In genomic region chr22:22164541-22165272, GRCh38 we compare ENCODE assay signal across 17 cellular contexts.
DNase-seq lines count a peak whose midpoint lies in the region; ATAC-seq and TF ChIP-seq lines count a peak whose summit lies in the region.
"Had no signal": no experiment of that assay in that cellular context is flagged by ENCODE, and none has a peak within 500 bp of the region (broad histone marks: within the 10 kb centered on the region; RNA-seq: fewer than 3 reads in every experiment).

No MANE protein-coding gene starts in this region.

- TF ChIP-seq CTCF in Loucy (conservative IDR thresholded peaks at IDR 0.05; ENCODE audit: low read length) (peak; percentile 48), WTC11 (IDR thresholded peaks at IDR 0.05) (no peak), neural progenitor cell (IDR thresholded peaks at IDR 0.05) (peak; percentile 13)

- POLR2A ChIA-PET in WTC11 (lab: Charles Lee) = no interaction called here

- H3K79me2 ChIP-seq in Loucy (ENCODE audit: insufficient read depth, low read length) = no peaks in the 10 kb centered on the region
- no peaks in the 10 kb centered on the region for H3K79me2 ChIP-seq in neural progenitor cell (ENCODE audit: low read depth)

- no peak overlapping the region for H3K4me3 ChIP-seq in Loucy (ENCODE audit: low read length, poor library complexity, severe bottlenecking)
- no peak overlapping the region for H3K4me3 ChIP-seq in neural progenitor cell
- H3K4me3 ChIP-seq: GM12878 had no signal

- H3K27ac Mint-ChIP-seq in WTC11 (no peak overlapping the region), neural progenitor cell (no peak overlapping the region)

- H4K20me1 ChIP-seq in Loucy (ENCODE audit: insufficient read depth, low read length, poor library complexity, severe bottlenecking) (no peaks in the 10 kb centered on the region), neural progenitor cell (ENCODE audit: low read depth) (no peaks in the 10 kb centered on the region)

- H3K4me1 Mint-ChIP-seq in WTC11 = 0 out of 2 replicates have a peak, but pooled peaks cover 3% of the 10 kb centered on the region
- peaks cover 2% of the 10 kb centered on the region for H3K4me1 Mint-ChIP-seq in neural progenitor cell

- no peaks in the 10 kb centered on the region for H3K9me2 ChIP-seq in Loucy (replicated peaks; ENCODE audit: low read depth, low read length)

- H3K9ac ChIP-seq in Loucy (ENCODE audit: low read depth, low read length, poor library complexity, severe bottlenecking) = no peak overlapping the region
- H3K9ac ChIP-seq in neural progenitor cell = no peak overlapping the region

- peaks cover 98% of the 10 kb centered on the region for H3K27me3 Mint-ChIP-seq in WTC11 (ENCODE audit: low read depth)
- H3K27me3 Mint-ChIP-seq in neural progenitor cell (ENCODE audit: insufficient read depth, low read depth) = peaks cover 24% of the 10 kb centered on the region

- H3K4me3 Mint-ChIP-seq in WTC11 (no peak overlapping the region), neural progenitor cell (no peak overlapping the region)

- H3F3A ChIP-seq in Loucy (ENCODE audit: low read depth) (peaks cover 11% of the 10 kb centered on the region; the same call in 1 of the 2 replicates), neural progenitor cell (ENCODE audit: low read depth) (no peaks in the 10 kb centered on the region)

- H3K4me1 ChIP-seq in Loucy (ENCODE audit: insufficient read depth, low read length, poor library complexity, severe bottlenecking) = peaks cover 36% of the 10 kb centered on the region
- no peaks in the 10 kb centered on the region for H3K4me1 ChIP-seq in neural progenitor cell

- no peaks in the 10 kb centered on the region for H3K9me3 ChIP-seq in Loucy (ENCODE audit: insufficient read depth, low read depth, low read length)
- H3K9me3 ChIP-seq in neural progenitor cell (ENCODE audit: low read depth) = no peaks in the 10 kb centered on the region
- H3K9me3 ChIP-seq: neutrophil had no signal

- H3K36me3 ChIP-seq in Loucy (ENCODE audit: insufficient read depth, low read length) = peaks cover 14% of the 10 kb centered on the region; the same call in 1 of the 2 replicates
- H3K36me3 ChIP-seq in neural progenitor cell = no peaks in the 10 kb centered on the region
- H3K36me3 ChIP-seq: neutrophil had no signal

- H3K27me3 ChIP-seq in Loucy (ENCODE audit: insufficient read depth, low read length, poor library complexity, severe bottlenecking) = no peaks in the 10 kb centered on the region
- H3K27me3 ChIP-seq in neural progenitor cell = peaks cover 92% of the 10 kb centered on the region
- H3K27me3 ChIP-seq: neutrophil had no signal

- DNase-seq in GM03348 (ENCODE audit: low spot score) = peak; percentile 32
- no peak for DNase-seq in WTC11 (ENCODE audit: low spot score)
- DNase-seq in neural progenitor cell (ENCODE audit: low spot score) = peak; percentile 19
- no peak for DNase-seq in inferior parietal cortex (ENCODE audit: extremely low spot score)
- DNase-seq: anterior cingulate cortex, NCI-H510A treated with DMSO at 0.1 percent for 48 hours, SW 1271 had no signal

- H2AFZ ChIP-seq in Loucy (ENCODE audit: low read length) (no peak overlapping the region), neural progenitor cell (replicated peaks) (no peak overlapping the region)

- H3K9me3 Mint-ChIP-seq in WTC11 (peaks cover 4% of the 10 kb centered on the region; the same call in 1 of the 2 replicates), neural progenitor cell (no peaks in the 10 kb centered on the region)

- ATAC-seq in WTC11 (peak; percentile 50; the same call in 1 of the 2 replicates), GM21717 (IDR thresholded peaks at IDR 0.05; ENCODE audit: unreplicated experiment) (no peak)
- no peak for ATAC-seq in activated CD4-positive, CD25-positive, alpha-beta regulatory T cell treated with anti-CD3 and anti-CD28 coated beads, Interleukin-2, amount 50 U/mL, for 24 hours
- ATAC-seq: GM12878, Panc1, sciatic nerve had no signal

- no peak overlapping the region for H3K27ac ChIP-seq in neural progenitor cell
- H3K27ac ChIP-seq: C4-2B, epithelial cell of prostate, neutrophil, VCaP had no signal

- CTCF ChIA-PET in WTC11 (lab: Charles Lee) = interaction anchor here (1.3 kb wide), 2 partner anchors 22 to 31 kb away, joined by 3 to 5 read pairs; no protein-coding TSS in a partner anchor

- H3K36me3 Mint-ChIP-seq in WTC11 (no peaks in the 10 kb centered on the region), neural progenitor cell (no peaks in the 10 kb centered on the region)

- H3K4me2 ChIP-seq in Loucy (ENCODE audit: low read depth, low read length, poor library complexity, severe bottlenecking) = no peak overlapping the region
- no peak overlapping the region for H3K4me2 ChIP-seq in neural progenitor cell

TF ChIP-seq in WTC11, 78 proteins besides CTCF, POLR2A, EP300 and RAD21:
- TF ChIP-seq IRF2 (CRISPR knock-in tag; IDR thresholded peaks at IDR 0.05; ENCODE audit: borderline replicate concordance, low read depth) (no peak), USF2 (CRISPR knock-in tag; IDR thresholded peaks at IDR 0.05) (no peak), ZNF423 (CRISPR knock-in tag; IDR thresholded peaks at IDR 0.05) (no peak), CBFB (CRISPR knock-in tag; IDR thresholded peaks at IDR 0.05; ENCODE audit: low read depth) (no peak), NFE2L1 (CRISPR knock-in tag; IDR thresholded peaks at IDR 0.05) (no peak), ESRRA (CRISPR knock-in tag; IDR thresholded peaks at IDR 0.05; ENCODE audit: borderline replicate concordance) (no peak), FOXK1 (CRISPR knock-in tag; IDR thresholded peaks at IDR 0.05) (no peak), NR2C2 (CRISPR knock-in tag; IDR thresholded peaks at IDR 0.05) (no peak), JUN (CRISPR knock-in tag; IDR thresholded peaks at IDR 0.05) (no peak)
- TF ChIP-seq, protein P1, sequence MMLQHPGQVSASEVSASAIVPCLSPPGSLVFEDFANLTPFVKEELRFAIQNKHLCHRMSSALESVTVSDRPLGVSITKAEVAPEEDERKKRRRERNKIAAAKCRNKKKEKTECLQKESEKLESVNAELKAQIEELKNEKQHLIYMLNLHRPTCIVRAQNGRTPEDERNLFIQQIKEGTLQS (CRISPR knock-in tag; conservative IDR thresholded peaks at IDR 0.05) = no peak
- TF ChIP-seq, protein P2, sequence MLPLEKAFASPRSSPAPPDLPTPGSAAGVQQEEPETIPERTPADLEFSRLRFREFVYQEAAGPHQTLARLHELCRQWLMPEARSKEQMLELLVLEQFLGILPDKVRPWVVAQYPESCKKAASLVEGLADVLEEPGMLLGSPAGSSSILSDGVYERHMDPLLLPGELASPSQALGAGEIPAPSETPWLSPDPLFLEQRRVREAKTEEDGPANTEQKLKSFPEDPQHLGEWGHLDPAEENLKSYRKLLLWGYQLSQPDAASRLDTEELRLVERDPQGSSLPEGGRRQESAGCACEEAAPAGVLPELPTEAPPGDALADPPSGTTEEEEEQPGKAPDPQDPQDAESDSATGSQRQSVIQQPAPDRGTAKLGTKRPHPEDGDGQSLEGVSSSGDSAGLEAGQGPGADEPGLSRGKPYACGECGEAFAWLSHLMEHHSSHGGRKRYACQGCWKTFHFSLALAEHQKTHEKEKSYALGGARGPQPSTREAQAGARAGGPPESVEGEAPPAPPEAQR (CRISPR knock-in tag; IDR thresholded peaks at IDR 0.05) = no peak
TF ChIP-seq in WTC11: peak in this region for 0.

Comparison
In these comparisons a context has a peak if more than half of its experiments do, and no peak if none do; other contexts are left out.
1. DNase-seq: peak in GM03348 (single experiment) and neural progenitor cell (single experiment); none in WTC11 (single experiment) and inferior parietal cortex (single experiment).